ENCODE assay signal across 18 cellular contexts in genomic region chr3:48107227-48107626, GRCh38.
DNase-seq lines count a peak whose midpoint lies in the region; ATAC-seq and TF ChIP-seq lines count a peak whose summit lies in the region.
"Had no signal": no experiment of that assay in that cellular context is flagged by ENCODE, and none has a peak within 500 bp of the region (broad histone marks: within the 10 kb centered on the region; RNA-seq: fewer than 3 reads in every experiment).

No MANE protein-coding gene starts in this region.

- H3K4me3 Mint-ChIP-seq in H9: no peak overlapping the region; a peak in 1 of 5 replicates
- H3K4me3 Mint-ChIP-seq in WTC11: no peak overlapping the region
- H3K4me3 Mint-ChIP-seq: CD8-positive, alpha-beta memory T cell had no signal

- H3K18ac ChIP-seq in H9 (ENCODE audit: insufficient read length, low read depth, low read length): no peak overlapping the region
- no peak overlapping the region for H3K18ac ChIP-seq in mesendoderm (ENCODE audit: low read length)

- H3K27me3 ChIP-seq in H9 (ENCODE audit: insufficient read depth, low read length) (no peaks in the 10 kb centered on the region), mesendoderm (ENCODE audit: insufficient read depth, low read length, poor library complexity) (no peaks in the 10 kb centered on the region)
- H3K27me3 ChIP-seq: BLaER1 had no signal

- H4K20me1 ChIP-seq in H9 (ENCODE audit: control insufficient read depth, insufficient read depth, insufficient read length): no peaks in the 10 kb centered on the region
- H4K20me1 ChIP-seq: BLaER1 had no signal

- H3K27ac ChIP-seq in H9 (ENCODE audit: insufficient read length, low read depth, low read length) (peak overlapping the region; percentile 74), mesendoderm (ENCODE audit: low read depth, low read length) (no peak overlapping the region)
- H3K27ac ChIP-seq: BLaER1, GM23248, HL-60 had no signal

- H3K9me3 Mint-ChIP-seq in H9 (peaks cover 2 to 6% of the 10 kb centered on the region in 2 experiments; a peak in 2 of 5 replicates), WTC11 (peaks cover 5% of the 10 kb centered on the region)
- H3K9me3 Mint-ChIP-seq: CD8-positive, alpha-beta memory T cell; IgD-negative memory B cell had no signal

- no peaks in the 10 kb centered on the region for H3K36me3 ChIP-seq in mesendoderm (ENCODE audit: control insufficient read depth, insufficient read depth, low read length)
- H3K36me3 ChIP-seq: BLaER1, HAP-1 had no signal

- no peaks in the 10 kb centered on the region for H3K79me2 ChIP-seq in H9 (ENCODE audit: insufficient read depth, low read length)
- H3K79me2 ChIP-seq in mesendoderm (ENCODE audit: control insufficient read depth, insufficient read depth, low read length): no peaks in the 10 kb centered on the region

- H3K4me1 Mint-ChIP-seq in H9 (peaks cover 10 to 11% of the 10 kb centered on the region in 2 experiments), WTC11 (peaks cover 15% of the 10 kb centered on the region)

- H3K4ac ChIP-seq in H9 (ENCODE audit: low read depth, low read length): no peak overlapping the region
- no peak overlapping the region for H3K4ac ChIP-seq in mesendoderm (ENCODE audit: low read depth, low read length)

- H2AFZ ChIP-seq in H9 (ENCODE audit: low read length): no peak overlapping the region
- H2AFZ ChIP-seq: GM23248 had no signal

- no peak overlapping the region for H4K91ac ChIP-seq in H9 (ENCODE audit: insufficient read length, low read depth, low read length)

- peak overlapping the region; percentile 27 for H3K4me2 ChIP-seq in H9 (ENCODE audit: insufficient read depth, insufficient read length, low read length)
- H3K4me2 ChIP-seq in mesendoderm (ENCODE audit: low read length): no peak overlapping the region
- H3K4me2 ChIP-seq: BLaER1 had no signal

- H3K79me1 ChIP-seq in H9 (ENCODE audit: insufficient read depth, low read depth, low read length, poor library complexity, severe bottlenecking) (no peaks in the 10 kb centered on the region), mesendoderm (ENCODE audit: low read length) (no peaks in the 10 kb centered on the region)

- DNase-seq in H9 (peak; percentile 40), WTC11 (ENCODE audit: low spot score) (no peak), iPS DF 4.7 (ENCODE audit: extremely low read depth, low spot score) (peak; percentile 66), mesendoderm (no peak), inferior parietal cortex (ENCODE audit: extremely low spot score) (no peak)
- DNase-seq in stimulated activated CD4-positive, alpha-beta T cell treated with anti-CD3 and anti-CD28 coated beads, Interleukin-15, amount 100 ng/mL, for 24 hours: no peak
- DNase-seq: 8988T; AML-193; Caco-2; CD8-positive, alpha-beta memory T cell; DND-41; GDM1; GM23248 had no signal

- peak; percentile 93 for ATAC-seq in WTC11
- ATAC-seq in GM21515 (IDR thresholded peaks at IDR 0.05; ENCODE audit: unreplicated experiment): no peak

- no peak overlapping the region for H3K4me3 ChIP-seq in mesendoderm (ENCODE audit: low read length)
- H3K4me3 ChIP-seq: BLaER1, GM23248, HAP-1 had no signal

- H3K9ac ChIP-seq in H9 (ENCODE audit: extremely low read depth, insufficient read length, low read length): no peak overlapping the region
- H3K9ac ChIP-seq in mesendoderm (ENCODE audit: low read length): no peak overlapping the region
- H3K9ac ChIP-seq: BLaER1, GM23248 had no signal

- no peak overlapping the region for H3K56ac ChIP-seq in H9 (ENCODE audit: insufficient read length, low read depth, low read length)
- H3K56ac ChIP-seq in mesendoderm (ENCODE audit: low read length): no peak overlapping the region

- no peak for TF ChIP-seq CTCF in H9 (conservative IDR thresholded peaks at IDR 0.05)
- no peak for TF ChIP-seq CTCF in WTC11 (IDR thresholded peaks at IDR 0.05)

- no CpG with 5 or more reads among the region's 3 CpGs for WGBS in H9 (ENCODE audit: extremely low coverage, insufficient read length, low lambda C conversion rate)
- WGBS in mesendoderm (ENCODE audit: extremely low coverage, insufficient coverage, low lambda C conversion rate): no CpG with 5 or more reads among the region's 3 CpGs

- H2BK5ac ChIP-seq in H9 (ENCODE audit: insufficient read length, low read length): no peak overlapping the region
- no peak overlapping the region for H2BK5ac ChIP-seq in mesendoderm (ENCODE audit: low read length)

- H3K9me3 ChIP-seq in H9 (ENCODE audit: control insufficient read depth, low read depth, low read length): no peaks in the 10 kb centered on the region

- POLR2A ChIA-PET in WTC11 (lab: Charles Lee): interaction anchor here (1.2 kb wide), 1 partner anchor 18 kb away, joined by 4 read pairs; no protein-coding TSS in a partner anchor

- H3K36me3 Mint-ChIP-seq in H9 (ENCODE audit: insufficient read depth in 1 of 3, low read depth in 3 of 3) (peaks cover 0 to 9% (median 3%) of the 10 kb centered on the region in 3 experiments; a peak in 3 of 7 replicates), WTC11 (peaks cover 4% of the 10 kb centered on the region)
- H3K36me3 Mint-ChIP-seq: CD8-positive, alpha-beta memory T cell; IgD-negative memory B cell had no signal

- no peak overlapping the region for H2BK12ac ChIP-seq in H9 (ENCODE audit: insufficient read length, low read depth, low read length)

- H3K27ac Mint-ChIP-seq in H9: peak overlapping the region; percentile 35 to 91 (median 70)
- H3K27ac Mint-ChIP-seq in WTC11: peak overlapping the region; percentile 95
- H3K27ac Mint-ChIP-seq: CD8-positive, alpha-beta memory T cell; IgD-negative memory B cell had no signal

- no peak overlapping the region for H2BK20ac ChIP-seq in H9 (ENCODE audit: low read depth, low read length, poor library complexity, severe bottlenecking)

- no peak overlapping the region for H3K14ac ChIP-seq in H9 (ENCODE audit: insufficient read depth, low read length)

- no peak overlapping the region for H2AK5ac ChIP-seq in H9 (ENCODE audit: insufficient read length, low read length)
- no peak overlapping the region for H2AK5ac ChIP-seq in mesendoderm (ENCODE audit: low read length)

- no peak overlapping the region for H4K8ac ChIP-seq in H9 (replicated peaks; ENCODE audit: insufficient read length, low read depth, low read length)
- no peak overlapping the region for H4K8ac ChIP-seq in mesendoderm (ENCODE audit: low read depth, low read length)

- H2BK15ac ChIP-seq in H9 (ENCODE audit: low read depth, low read length): no peak overlapping the region
- no peak overlapping the region for H2BK15ac ChIP-seq in mesendoderm (replicated peaks; ENCODE audit: low read depth)

- H3K27me3 Mint-ChIP-seq in H9 (ENCODE audit: low read depth) (no peaks in the 10 kb centered on the region), WTC11 (ENCODE audit: low read depth) (no peaks in the 10 kb centered on the region)

- H3K23ac ChIP-seq in H9 (ENCODE audit: insufficient read length, low read depth, low read length) (no peak overlapping the region), mesendoderm (ENCODE audit: low read length) (no peak overlapping the region)

- H3T11ph ChIP-seq in H9 (ENCODE audit: low read length): no peak overlapping the region

- H3K23me2 ChIP-seq in H9 (ENCODE audit: insufficient read length, low read depth, low read length, poor library complexity, severe bottlenecking): no peaks in the 10 kb centered on the region

- CTCF ChIA-PET in WTC11 (lab: Charles Lee): interaction anchor here (0.6 to 2.3 kb wide), 6 partner anchors 19 to 270 kb away, joined by 3 to 9 read pairs (median 4); no protein-coding TSS in a partner anchor

- H4K5ac ChIP-seq in H9 (ENCODE audit: insufficient read length, low read depth, low read length): no peak overlapping the region
- H4K5ac ChIP-seq in mesendoderm (ENCODE audit: low read length): no peak overlapping the region

- H2BK120ac ChIP-seq in H9 (ENCODE audit: low read depth, low read length, poor library complexity, severe bottlenecking): no peak overlapping the region
- H2BK120ac ChIP-seq in mesendoderm (ENCODE audit: low read depth, low read length): peak overlapping the region; percentile 29

- peaks cover 4% of the 10 kb centered on the region; the same call in 1 of the 2 replicates for H3K4me1 ChIP-seq in H9 (ENCODE audit: insufficient read depth, low read length)
- H3K4me1 ChIP-seq in mesendoderm (ENCODE audit: control insufficient read depth, low read depth, low read length): no peaks in the 10 kb centered on the region
- H3K4me1 ChIP-seq: Caco-2, HAP-1 had no signal

TF ChIP-seq in WTC11, 78 proteins besides CTCF, POLR2A, EP300 and RAD21:
- 0 out of 2 replicates have a peak, but pooled peaks have one; percentile 29 for TF ChIP-seq ZNF121 (CRISPR knock-in tag; IDR thresholded peaks at IDR 0.05)
- TF ChIP-seq ETV6 (CRISPR knock-in tag; IDR thresholded peaks at IDR 0.05): 0 out of 2 replicates have a peak, but pooled peaks have one; percentile 68
- TF ChIP-seq ZNF263 (CRISPR knock-in tag; IDR thresholded peaks at IDR 0.05; ENCODE audit: low read depth): no peak
- TF ChIP-seq, protein P1, sequence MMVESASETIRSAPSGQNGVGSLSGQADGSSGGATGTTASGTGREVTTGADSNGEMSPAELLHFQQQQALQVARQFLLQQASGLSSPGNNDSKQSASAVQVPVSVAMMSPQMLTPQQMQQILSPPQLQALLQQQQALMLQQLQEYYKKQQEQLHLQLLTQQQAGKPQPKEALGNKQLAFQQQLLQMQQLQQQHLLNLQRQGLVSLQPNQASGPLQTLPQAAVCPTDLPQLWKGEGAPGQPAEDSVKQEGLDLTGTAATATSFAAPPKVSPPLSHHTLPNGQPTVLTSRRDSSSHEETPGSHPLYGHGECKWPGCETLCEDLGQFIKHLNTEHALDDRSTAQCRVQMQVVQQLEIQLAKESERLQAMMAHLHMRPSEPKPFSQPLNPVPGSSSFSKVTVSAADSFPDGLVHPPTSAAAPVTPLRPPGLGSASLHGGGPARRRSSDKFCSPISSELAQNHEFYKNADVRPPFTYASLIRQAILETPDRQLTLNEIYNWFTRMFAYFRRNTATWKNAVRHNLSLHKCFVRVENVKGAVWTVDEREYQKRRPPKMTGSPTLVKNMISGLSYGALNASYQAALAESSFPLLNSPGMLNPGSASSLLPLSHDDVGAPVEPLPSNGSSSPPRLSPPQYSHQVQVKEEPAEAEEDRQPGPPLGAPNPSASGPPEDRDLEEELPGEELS (CRISPR knock-in tag; IDR thresholded peaks at IDR 0.05): peak; percentile 43; the same call in 1 of the 2 replicates
TF ChIP-seq in WTC11: peak in this region for 3.

Comparison
In these comparisons a context has a peak if more than half of its experiments do, and no peak if none do; other contexts are left out.
1. DNase-seq: peak in H9 (single experiment) and iPS DF 4.7 (single experiment); none in WTC11 (single experiment), mesendoderm (single experiment), inferior parietal cortex (single experiment) and stimulated activated CD4-positive, alpha-beta T cell treated with anti-CD3 and anti-CD28 coated beads, Interleukin-15, amount 100 ng/mL, for 24 hours (single experiment).